Comparison of ENCODE assay signal across 8 cellular contexts in genomic region chr9:93577045-93577939, GRCh38. TPM values are rescaled to one million over a fixed set of nuclear protein-coding genes. Genes with fewer than 3 reads are reported as not detected.
DNase-seq lines count a peak whose midpoint lies in the region; ATAC-seq and TF ChIP-seq lines count a peak whose summit lies in the region.

No MANE protein-coding gene starts in this region.

- H3K9ac ChIP-seq in parathyroid adenoma: no peak overlapping the region

- H3K79me2 ChIP-seq in parathyroid adenoma: peaks cover 12% of the 10 kb centered on the region

- no peak for DNase-seq in activated CD4-positive, CD25-positive, alpha-beta regulatory T cell (lab: John Stamatoyannopoulos, UW)
- DNase-seq in globus pallidus (ENCODE audit: low spot score) (peak; percentile 40), COR-L47 (lab: John Stamatoyannopoulos, UW) (no peak), NCI-H1930 (lab: John Stamatoyannopoulos, UW) (no peak)

- H3K9me3 Mint-ChIP-seq in activated T-helper 17 cell treated with anti-CD3 and anti-CD28 coated beads, Interleukin-2, amount 50 U/mL, for 72 hours: no peaks in the 10 kb centered on the region

- peak overlapping the region; percentile 38 for H2AFZ ChIP-seq in parathyroid adenoma

- H3K36me3 Mint-ChIP-seq in activated T-helper 17 cell treated with anti-CD3 and anti-CD28 coated beads, Interleukin-2, amount 50 U/mL, for 72 hours (ENCODE audit: low read depth): no peaks in the 10 kb centered on the region

- H3K27ac Mint-ChIP-seq in activated T-helper 17 cell treated with anti-CD3 and anti-CD28 coated beads, Interleukin-2, amount 50 U/mL, for 72 hours: peak overlapping the region; percentile 81

- no peaks in the 10 kb centered on the region for H3K36me3 ChIP-seq in parathyroid adenoma (ENCODE audit: control insufficient read depth, insufficient read depth, low read length)

- peak overlapping the region; percentile 96 for H3K4me2 ChIP-seq in parathyroid adenoma (ENCODE audit: low read length)

- peak; percentile 10 to 14 for ATAC-seq in activated CD4-positive, CD25-positive, alpha-beta regulatory T cell treated with anti-CD3 and anti-CD28 coated beads, Interleukin-2, amount 50 U/mL, for 24 hours
- ATAC-seq in HG03521 (IDR thresholded peaks at IDR 0.05; ENCODE audit: unreplicated experiment): peak; percentile 7
- ATAC-seq in activated T-helper 17 cell treated with anti-CD3 and anti-CD28 coated beads, Interleukin-2, amount 50 U/mL, for 72 hours (replicated peaks): peak; percentile 11

- no peaks in the 10 kb centered on the region for H3K4me1 ChIP-seq in parathyroid adenoma

- peak overlapping the region; percentile 36 for H3K27ac ChIP-seq in parathyroid adenoma

- no peaks in the 10 kb centered on the region for H3K27me3 Mint-ChIP-seq in activated T-helper 17 cell treated with anti-CD3 and anti-CD28 coated beads, Interleukin-2, amount 50 U/mL, for 72 hours

- no peaks in the 10 kb centered on the region for H3K9me3 ChIP-seq in parathyroid adenoma (ENCODE audit: control insufficient read depth, low read length)

- H3K4me3 Mint-ChIP-seq in activated T-helper 17 cell treated with anti-CD3 and anti-CD28 coated beads, Interleukin-2, amount 50 U/mL, for 72 hours: peak overlapping the region; percentile 78

- H3K4me1 Mint-ChIP-seq in activated T-helper 17 cell treated with anti-CD3 and anti-CD28 coated beads, Interleukin-2, amount 50 U/mL, for 72 hours: peaks cover 4% of the 10 kb centered on the region

- H3K27me3 ChIP-seq in parathyroid adenoma (ENCODE audit: control insufficient read depth, insufficient read depth, low read length): no peaks in the 10 kb centered on the region

- TF ChIP-seq CTCF in parathyroid adenoma (IDR thresholded peaks at IDR 0.05): no peak

- peak overlapping the region; percentile 73 for H3K4me3 ChIP-seq in parathyroid adenoma (ENCODE audit: low read depth, low read length)

RNA-seq across cellular contexts. Expression of gene PHF2, which starts 0.9 kb away (rescaled TPM):
- 10 to 100 TPM; 11.9 to 15.1 TPM for total RNA-seq in activated T-helper 17 cell treated with anti-CD3 and anti-CD28 coated beads, Interleukin-2, amount 50 U/mL, for 72 hours
